1 cellular context compared by ENCODE assay signal in genomic region chr5:96459313-96460109, GRCh38.
TF ChIP-seq lines count a peak whose summit lies in the region.

No MANE protein-coding gene starts in this region.

TF ChIP-seq in GM23338, 12 proteins besides CTCF, POLR2A, EP300 and RAD21 (continued from another document):
- TF ChIP-seq, protein P1, sequence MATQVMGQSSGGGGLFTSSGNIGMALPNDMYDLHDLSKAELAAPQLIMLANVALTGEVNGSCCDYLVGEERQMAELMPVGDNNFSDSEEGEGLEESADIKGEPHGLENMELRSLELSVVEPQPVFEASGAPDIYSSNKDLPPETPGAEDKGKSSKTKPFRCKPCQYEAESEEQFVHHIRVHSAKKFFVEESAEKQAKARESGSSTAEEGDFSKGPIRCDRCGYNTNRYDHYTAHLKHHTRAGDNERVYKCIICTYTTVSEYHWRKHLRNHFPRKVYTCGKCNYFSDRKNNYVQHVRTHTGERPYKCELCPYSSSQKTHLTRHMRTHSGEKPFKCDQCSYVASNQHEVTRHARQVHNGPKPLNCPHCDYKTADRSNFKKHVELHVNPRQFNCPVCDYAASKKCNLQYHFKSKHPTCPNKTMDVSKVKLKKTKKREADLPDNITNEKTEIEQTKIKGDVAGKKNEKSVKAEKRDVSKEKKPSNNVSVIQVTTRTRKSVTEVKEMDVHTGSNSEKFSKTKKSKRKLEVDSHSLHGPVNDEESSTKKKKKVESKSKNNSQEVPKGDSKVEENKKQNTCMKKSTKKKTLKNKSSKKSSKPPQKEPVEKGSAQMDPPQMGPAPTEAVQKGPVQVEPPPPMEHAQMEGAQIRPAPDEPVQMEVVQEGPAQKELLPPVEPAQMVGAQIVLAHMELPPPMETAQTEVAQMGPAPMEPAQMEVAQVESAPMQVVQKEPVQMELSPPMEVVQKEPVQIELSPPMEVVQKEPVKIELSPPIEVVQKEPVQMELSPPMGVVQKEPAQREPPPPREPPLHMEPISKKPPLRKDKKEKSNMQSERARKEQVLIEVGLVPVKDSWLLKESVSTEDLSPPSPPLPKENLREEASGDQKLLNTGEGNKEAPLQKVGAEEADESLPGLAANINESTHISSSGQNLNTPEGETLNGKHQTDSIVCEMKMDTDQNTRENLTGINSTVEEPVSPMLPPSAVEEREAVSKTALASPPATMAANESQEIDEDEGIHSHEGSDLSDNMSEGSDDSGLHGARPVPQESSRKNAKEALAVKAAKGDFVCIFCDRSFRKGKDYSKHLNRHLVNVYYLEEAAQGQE (IDR thresholded peaks at IDR 0.05; ENCODE audit: unreplicated experiment) = no peak
TF ChIP-seq in GM23338: peak in this region for 0.
